ENCODE assay signal across 1 cellular context in the genomic region with DNA sequence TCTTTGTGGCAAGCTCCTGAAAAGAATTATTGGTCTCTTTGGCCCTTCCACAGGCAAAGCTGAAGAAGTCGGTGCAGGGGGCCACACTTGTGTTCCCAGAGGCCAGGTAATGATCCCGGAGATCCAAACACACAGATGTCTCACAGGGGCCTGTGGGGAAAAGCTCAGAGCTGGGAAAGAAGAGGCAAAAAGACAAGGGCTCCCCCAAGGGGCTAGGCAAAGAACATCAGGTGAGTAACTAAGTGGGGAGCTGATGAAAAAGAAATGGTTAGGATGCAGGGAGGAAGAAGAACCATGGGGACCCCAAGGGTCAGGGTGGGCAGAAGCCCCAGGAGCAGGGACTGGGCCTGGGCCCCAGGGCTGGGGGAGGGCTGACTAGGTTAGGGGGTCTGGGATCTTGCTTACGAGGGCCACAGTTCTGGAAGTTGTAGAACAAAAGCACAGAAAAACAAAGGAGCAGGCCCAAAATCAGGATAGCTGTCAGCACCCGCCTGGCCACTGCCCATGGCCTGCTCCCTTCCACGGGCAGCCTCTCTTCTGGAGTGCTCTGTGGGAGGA.
TF ChIP-seq lines count a peak whose summit lies in the region.

No MANE protein-coding gene starts in this region.

TF ChIP-seq in GM12878, 131 proteins besides CTCF, POLR2A, EP300 and RAD21:
- TF ChIP-seq CHD4 (IDR thresholded peaks at IDR 0.05) (no peak), IRF4 (IDR thresholded peaks at IDR 0.05; ENCODE audit: low read depth, low read length) (no peak), FOS (IDR thresholded peaks at IDR 0.05; ENCODE audit: borderline replicate concordance, extremely low read depth, insufficient read length) (no peak), STAT3 (IDR thresholded peaks at IDR 0.05; ENCODE audit: low read depth, low read length) (no peak), IKZF1 (conservative IDR thresholded peaks at IDR 0.05) (no peak), RCOR1 (conservative IDR thresholded peaks at IDR 0.05; ENCODE audit: low read depth, low read length) (no peak), YBX1 (IDR thresholded peaks at IDR 0.05) (no peak), IRF5 (IDR thresholded peaks at IDR 0.05; ENCODE audit: borderline replicate concordance) (no peak)
- TF ChIP-seq, protein P1, sequence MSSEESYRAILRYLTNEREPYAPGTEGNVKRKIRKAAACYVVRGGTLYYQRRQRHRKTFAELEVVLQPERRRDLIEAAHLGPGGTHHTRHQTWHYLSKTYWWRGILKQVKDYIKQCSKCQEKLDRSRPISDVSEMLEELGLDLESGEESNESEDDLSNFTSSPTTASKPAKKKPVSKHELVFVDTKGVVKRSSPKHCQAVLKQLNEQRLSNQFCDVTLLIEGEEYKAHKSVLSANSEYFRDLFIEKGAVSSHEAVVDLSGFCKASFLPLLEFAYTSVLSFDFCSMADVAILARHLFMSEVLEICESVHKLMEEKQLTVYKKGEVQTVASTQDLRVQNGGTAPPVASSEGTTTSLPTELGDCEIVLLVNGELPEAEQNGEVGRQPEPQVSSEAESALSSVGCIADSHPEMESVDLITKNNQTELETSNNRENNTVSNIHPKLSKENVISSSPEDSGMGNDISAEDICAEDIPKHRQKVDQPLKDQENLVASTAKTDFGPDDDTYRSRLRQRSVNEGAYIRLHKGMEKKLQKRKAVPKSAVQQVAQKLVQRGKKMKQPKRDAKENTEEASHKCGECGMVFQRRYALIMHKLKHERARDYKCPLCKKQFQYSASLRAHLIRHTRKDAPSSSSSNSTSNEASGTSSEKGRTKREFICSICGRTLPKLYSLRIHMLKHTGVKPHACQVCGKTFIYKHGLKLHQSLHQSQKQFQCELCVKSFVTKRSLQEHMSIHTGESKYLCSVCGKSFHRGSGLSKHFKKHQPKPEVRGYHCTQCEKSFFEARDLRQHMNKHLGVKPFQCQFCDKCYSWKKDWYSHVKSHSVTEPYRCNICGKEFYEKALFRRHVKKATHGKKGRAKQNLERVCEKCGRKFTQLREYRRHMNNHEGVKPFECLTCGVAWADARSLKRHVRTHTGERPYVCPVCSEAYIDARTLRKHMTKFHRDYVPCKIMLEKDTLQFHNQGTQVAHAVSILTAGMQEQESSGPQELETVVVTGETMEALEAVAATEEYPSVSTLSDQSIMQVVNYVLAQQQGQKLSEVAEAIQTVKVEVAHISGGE (CRISPR knock-in tag; IDR thresholded peaks at IDR 0.05): no peak
- TF ChIP-seq, protein P2, sequence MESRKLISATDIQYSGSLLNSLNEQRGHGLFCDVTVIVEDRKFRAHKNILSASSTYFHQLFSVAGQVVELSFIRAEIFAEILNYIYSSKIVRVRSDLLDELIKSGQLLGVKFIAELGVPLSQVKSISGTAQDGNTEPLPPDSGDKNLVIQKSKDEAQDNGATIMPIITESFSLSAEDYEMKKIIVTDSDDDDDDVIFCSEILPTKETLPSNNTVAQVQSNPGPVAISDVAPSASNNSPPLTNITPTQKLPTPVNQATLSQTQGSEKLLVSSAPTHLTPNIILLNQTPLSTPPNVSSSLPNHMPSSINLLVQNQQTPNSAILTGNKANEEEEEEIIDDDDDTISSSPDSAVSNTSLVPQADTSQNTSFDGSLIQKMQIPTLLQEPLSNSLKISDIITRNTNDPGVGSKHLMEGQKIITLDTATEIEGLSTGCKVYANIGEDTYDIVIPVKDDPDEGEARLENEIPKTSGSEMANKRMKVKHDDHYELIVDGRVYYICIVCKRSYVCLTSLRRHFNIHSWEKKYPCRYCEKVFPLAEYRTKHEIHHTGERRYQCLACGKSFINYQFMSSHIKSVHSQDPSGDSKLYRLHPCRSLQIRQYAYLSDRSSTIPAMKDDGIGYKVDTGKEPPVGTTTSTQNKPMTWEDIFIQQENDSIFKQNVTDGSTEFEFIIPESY (IDR thresholded peaks at IDR 0.05): no peak
